ENCODE assay signal across 11 cellular contexts in the genomic region with DNA sequence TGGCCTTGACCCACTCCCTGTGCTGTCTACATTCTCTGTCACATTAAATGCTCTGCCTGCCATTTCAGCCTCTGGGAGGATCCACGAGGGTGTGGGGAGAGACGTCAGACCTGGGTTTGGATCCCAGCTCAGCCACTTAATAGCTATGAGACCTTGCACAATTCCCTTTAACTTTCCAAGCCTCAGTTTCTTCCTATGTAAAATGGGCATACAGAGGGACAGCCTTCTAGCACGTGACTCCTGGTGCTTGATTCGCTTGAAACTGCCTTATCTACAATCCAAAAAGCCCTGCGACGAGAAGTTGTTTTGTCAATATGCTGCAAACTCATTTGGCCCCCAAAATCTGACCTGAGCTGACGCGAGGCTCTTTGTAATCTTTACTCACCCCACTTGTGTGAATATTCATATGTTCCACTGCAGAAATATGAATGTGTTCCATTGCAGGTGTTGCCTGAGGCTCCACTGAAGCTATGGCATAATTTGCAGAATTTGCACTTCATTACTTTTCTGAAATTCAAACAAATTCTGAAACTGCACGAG. TPM values are rescaled to one million over a fixed set of nuclear protein-coding genes. Genes with fewer than 3 reads are reported as not detected.
A peak's percentile ranks its signal among the peaks of the same experiment; 100 is the strongest.
DNase-seq lines count a peak whose midpoint lies in the region; ATAC-seq and TF ChIP-seq lines count a peak whose summit lies in the region.
"Had no signal": no experiment of that assay in that cellular context is flagged by ENCODE, and none has a peak within 500 bp of the region (broad histone marks: within the 10 kb centered on the region; RNA-seq: fewer than 3 reads in every experiment).

No MANE protein-coding gene starts in this region.

- TF ChIP-seq CTCF in HCT116 (IDR thresholded peaks at IDR 0.05 in 2 of 3, conservative IDR thresholded peaks at IDR 0.05 in 1 of 3; ENCODE audit: borderline replicate concordance in 1 of 3, insufficient read depth in 1 of 3, low read depth in 2 of 3, low read length in 2 of 3): no peak
- TF ChIP-seq CTCF in left lung (IDR thresholded peaks at IDR 0.05): no peak

- no peak for TF ChIP-seq POLR2A in HCT116 (IDR thresholded peaks at IDR 0.05; ENCODE audit: borderline replicate concordance, extremely low read depth, insufficient read depth, insufficient read length)

- H3K4me3 ChIP-seq in ACC112 (ENCODE audit: low read depth, low read length): no peak overlapping the region
- H3K4me3 ChIP-seq in HCT116 (replicated peaks in 1 of 2; ENCODE audit: low read depth in 1 of 2, low read length in 2 of 2): peak overlapping the region in 1 of 2 experiments; percentile 15; a peak in 2 of 4 replicates
- H3K4me3 ChIP-seq in left lung: no peak overlapping the region
- H3K4me3 ChIP-seq: lung had no signal

- intact Hi-C loops in HCT116 (cut with micrococcal nuclease) (no loop called here), left lung (cut with DNase I) (no loop called here)

- no peaks in the 10 kb centered on the region for H3K9me2 ChIP-seq in HCT116 (ENCODE audit: insufficient read depth)

- POLR2A ChIA-PET in HCT116 (lab: Charles Lee): interaction anchor here (1.0 to 2.7 kb wide), 5 partner anchors 12 to 94 kb away, joined by 3 to 14 read pairs (median 3); no protein-coding TSS in a partner anchor
- POLR2A ChIA-PET in activated CD4-positive, alpha-beta memory T cell treated with anti-CD3 and anti-CD28 coated beads, Interleukin-2, amount 10 ng/mL, durations not matched to agents 7 days and 5 days (lab: Charles Lee): interaction anchor here (0.7 to 4.4 kb wide), 5 partner anchors 13 to 204 kb away, joined by 3 to 37 read pairs (median 5); no protein-coding TSS in a partner anchor

- RAD21 ChIA-PET in HCT116 (lab: Charles Lee; ENCODE audit: low non-redundant PET in 1 of 2, low total read pairs in 2 of 2, uncharacterized antibody in 2 of 2, unreplicated experiment in 2 of 2): no interaction called here

- peaks cover 62% of the 10 kb centered on the region for H3K27me3 Mint-ChIP-seq in activated CD4-positive, alpha-beta memory T cell treated with anti-CD3 and anti-CD28 coated beads, Interleukin-2, amount 10 ng/mL, durations not matched to agents 7 days and 5 days

- H3K27ac ChIP-seq in ACC112 (ENCODE audit: low read depth, low read length): peak overlapping the region; percentile 78
- peak overlapping the region; percentile 88 for H3K27ac ChIP-seq in HCT116 (ENCODE audit: low read depth, low read length)
- peak overlapping the region; percentile 53 to 74 for H3K27ac ChIP-seq in left lung

- DNase-seq in HCT116 (ENCODE audit: low read depth, low spot score) (no peak), left lung (peak in 1 of 2 donors; percentile 8)
- DNase-seq in activated CD4-positive, alpha-beta memory T cell treated with anti-CD3 and anti-CD28 coated beads, Interleukin-2, amount 10 ng/mL, durations not matched to agents 7 days and 5 days: no peak
- DNase-seq: NCI-H1105 treated with DMSO at 0.1 percent for 48 hours had no signal

- H3K9me3 Mint-ChIP-seq in activated CD4-positive, alpha-beta memory T cell treated with anti-CD3 and anti-CD28 coated beads, Interleukin-2, amount 10 ng/mL, durations not matched to agents 7 days and 5 days: peaks cover 17% of the 10 kb centered on the region
- H3K9me3 Mint-ChIP-seq: brain had no signal

- H3K4me3 Mint-ChIP-seq in activated CD4-positive, alpha-beta memory T cell treated with anti-CD3 and anti-CD28 coated beads, Interleukin-2, amount 10 ng/mL, durations not matched to agents 7 days and 5 days: no peak overlapping the region
- H3K4me3 Mint-ChIP-seq: brain had no signal

- peaks cover 79% of the 10 kb centered on the region for H3K4me1 Mint-ChIP-seq in activated CD4-positive, alpha-beta memory T cell treated with anti-CD3 and anti-CD28 coated beads, Interleukin-2, amount 10 ng/mL, durations not matched to agents 7 days and 5 days

- peaks cover 0 to 6% of the 10 kb centered on the region in 2 experiments; a peak in 1 of 4 replicates for H3K9me3 ChIP-seq in HCT116 (ENCODE audit: control insufficient read depth in 1 of 2, insufficient read depth in 1 of 2, low read depth in 1 of 2, low read length in 2 of 2)
- no peaks in the 10 kb centered on the region for H3K9me3 ChIP-seq in left lung

- no peak for ATAC-seq in HCT116
- ATAC-seq in left lung: no peak
- ATAC-seq in HG03159 (IDR thresholded peaks at IDR 0.05; ENCODE audit: unreplicated experiment): no peak
- ATAC-seq in HG03280 (IDR thresholded peaks at IDR 0.05; ENCODE audit: unreplicated experiment): no peak
- no peak for ATAC-seq in HG03139 (IDR thresholded peaks at IDR 0.05; ENCODE audit: unreplicated experiment)
- ATAC-seq in GM18502 (IDR thresholded peaks at IDR 0.05; ENCODE audit: poor library complexity, unreplicated experiment): no peak

- H3K27me3 ChIP-seq in ACC112 (ENCODE audit: insufficient read depth, low read length): no peaks in the 10 kb centered on the region
- H3K27me3 ChIP-seq in HCT116 (ENCODE audit: insufficient read depth, low read length): no peaks in the 10 kb centered on the region
- no peaks in the 10 kb centered on the region for H3K27me3 ChIP-seq in left lung

- peak overlapping the region; percentile 72 for H3K4me2 ChIP-seq in HCT116 (ENCODE audit: low read length)

- H3K36me3 ChIP-seq in ACC112 (ENCODE audit: insufficient read depth, low read length) (no peaks in the 10 kb centered on the region), HCT116 (ENCODE audit: control insufficient read depth in 1 of 2, insufficient read depth in 2 of 2, low read length in 2 of 2) (no peaks in the 10 kb centered on the region), left lung (no peaks in the 10 kb centered on the region)

- BruUV-seq in HCT116 (replicated peaks; lab: Mats Ljungman, UMichigan): no TSS peak

- H3K27ac Mint-ChIP-seq in activated CD4-positive, alpha-beta memory T cell treated with anti-CD3 and anti-CD28 coated beads, Interleukin-2, amount 10 ng/mL, durations not matched to agents 7 days and 5 days: peak overlapping the region; percentile 66

- H2AFZ ChIP-seq in ACC112 (ENCODE audit: low read length, unreplicated experiment): no peak overlapping the region
- no peak overlapping the region for H2AFZ ChIP-seq in HCT116 (ENCODE audit: low read depth, low read length, poor library complexity, severe bottlenecking)

- H3K4me1 ChIP-seq in ACC112 (ENCODE audit: control insufficient read depth, insufficient read depth, low read length, unreplicated experiment): peaks cover 46% of the 10 kb centered on the region
- peaks cover 74 to 78% of the 10 kb centered on the region in 2 experiments for H3K4me1 ChIP-seq in HCT116 (ENCODE audit: control insufficient read depth in 1 of 2, insufficient read depth in 2 of 2, low read length in 2 of 2)
- H3K4me1 ChIP-seq in left lung: peaks cover 33 to 72% of the 10 kb centered on the region in 2 donors

- TF ChIP-seq RAD21 in HCT116 (IDR thresholded peaks at IDR 0.05; ENCODE audit: low read depth): no peak

- H4K20me1 ChIP-seq in HCT116 (ENCODE audit: insufficient read depth): no peaks in the 10 kb centered on the region

- peaks cover 18% of the 10 kb centered on the region for H3K36me3 Mint-ChIP-seq in activated CD4-positive, alpha-beta memory T cell treated with anti-CD3 and anti-CD28 coated beads, Interleukin-2, amount 10 ng/mL, durations not matched to agents 7 days and 5 days (ENCODE audit: low read depth)
- H3K36me3 Mint-ChIP-seq: brain had no signal

- H3K9ac ChIP-seq in HCT116 (ENCODE audit: low read length): peak overlapping the region; percentile 49

- H3K79me2 ChIP-seq in ACC112 (ENCODE audit: control insufficient read depth, insufficient read depth, low read length, unreplicated experiment): no peaks in the 10 kb centered on the region
- H3K79me2 ChIP-seq in HCT116 (ENCODE audit: insufficient read depth, low read length): peaks cover 11% of the 10 kb centered on the region; the same call in 1 of the 2 replicates

- CTCF ChIA-PET in HCT116 (lab: Charles Lee): interaction anchor here (1.3 to 2.1 kb wide), 3 partner anchors 11 to 126 kb away, joined by 6 read pairs; no protein-coding TSS in a partner anchor
- CTCF ChIA-PET in activated CD4-positive, alpha-beta memory T cell treated with anti-CD3 and anti-CD28 coated beads, Interleukin-2, amount 10 ng/mL, durations not matched to agents 7 days and 5 days (lab: Charles Lee): interaction anchor here (0.9 to 2.8 kb wide), 6 partner anchors 13 to 204 kb away, joined by 3 to 7 read pairs (median 4); no protein-coding TSS in a partner anchor

TF ChIP-seq in HCT116, 20 proteins besides CTCF, POLR2A, EP300 and RAD21:
- TF ChIP-seq CEBPB (IDR thresholded peaks at IDR 0.05; ENCODE audit: low read depth) (no peak), SP1 (IDR thresholded peaks at IDR 0.05; ENCODE audit: low read depth) (0 out of 2 replicates have a peak, but pooled peaks have one; percentile 22)

RNA-seq across cellular contexts. Expression of gene TOX2, which starts 40.1 kb away (rescaled TPM):
- total RNA-seq in HCT116 (2021; ENCODE audit: unreplicated experiment): 39.6 TPM
- 43.2 and 51.3 TPM in 2 replicates for polyA plus RNA-seq in HCT116 (2012)
- total RNA-seq in activated CD4-positive, alpha-beta memory T cell treated with anti-CD3 and anti-CD28 coated beads, Interleukin-2, amount 10 ng/mL, durations not matched to agents 7 days and 5 days: 1 to 10 TPM; 4.4 to 4.6 TPM
- total RNA-seq in left lung: 10 to 100 TPM; 14.5 to 29.9 TPM
